ENCODE assay signal across 14 cellular contexts in the genomic region with DNA sequence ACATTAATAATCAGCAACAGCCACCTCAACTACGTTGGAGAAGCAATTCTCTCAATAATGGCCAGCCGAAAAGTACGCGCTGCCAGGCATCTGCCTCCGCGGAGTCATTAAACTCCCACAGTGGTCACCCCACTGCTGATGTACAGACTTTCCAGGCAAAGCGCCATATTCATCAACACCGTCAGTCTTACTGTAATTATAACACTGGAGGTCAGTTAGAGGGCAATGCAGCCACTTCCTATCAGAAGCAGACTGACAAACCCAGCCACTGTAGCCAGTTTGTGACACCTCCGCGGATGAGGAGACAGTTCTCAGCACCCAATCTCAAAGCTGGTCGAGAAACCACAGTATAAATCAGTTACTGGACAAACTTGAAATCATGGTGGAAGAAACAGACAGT.
"Had no signal": no experiment of that assay in that cellular context is flagged by ENCODE, and none has a peak within 500 bp of the region (broad histone marks: within the 10 kb centered on the region; RNA-seq: fewer than 3 reads in every experiment).

No MANE protein-coding gene starts in this region.

- H3K27me3 ChIP-seq: breast epithelium, gastroesophageal sphincter had no signal

- H3K9me3 ChIP-seq: breast epithelium, gastroesophageal sphincter had no signal

- H3K4me3 Mint-ChIP-seq: activated CD4-positive, alpha-beta T cell treated with anti-CD3 and anti-CD28 coated beads, Interleukin-2, amount 10 ng/mL, durations not matched to agents 7 days and 5 days; activated naive CD8-positive, alpha-beta T cell treated with anti-CD3 and anti-CD28 coated beads, Interleukin-2, amount 10 ng/mL, durations not matched to agents 7 days and 5 days; activated T-helper 1 cell treated with anti-CD3 and anti-CD28 coated beads, Interleukin-12 subunit alpha, Interleukin-12 subunit beta, Interleukin-2, Interleukin-4 antibody, amounts not matched to agents 30 ng/mL and 10 ng/mL and 1 ng/mL, durations not matched to agents 14 hours and 24 hours and 36 hours; dendritic cell treated with granulocyte-macrophage colony-stimulating factor and Interleukin-4, amounts not matched to agents 40 ng/mL and 50 ng/mL, for 4 days; effector memory CD8-positive, alpha-beta T cell; nephron progenitor cell; stimulated activated effector memory CD8-positive, alpha-beta T cell treated with anti-CD3 and anti-CD28 coated beads, Interleukin-12 subunit alpha, Interleukin-12 subunit beta, amount 100 ng/mL, for 72 hours had no signal

- H3K9me3 Mint-ChIP-seq: activated CD4-positive, alpha-beta T cell treated with anti-CD3 and anti-CD28 coated beads, Interleukin-2, amount 10 ng/mL, durations not matched to agents 7 days and 5 days; activated naive CD8-positive, alpha-beta T cell treated with anti-CD3 and anti-CD28 coated beads, Interleukin-2, amount 10 ng/mL, durations not matched to agents 7 days and 5 days; activated T-helper 1 cell treated with anti-CD3 and anti-CD28 coated beads, Interleukin-12 subunit alpha, Interleukin-12 subunit beta, Interleukin-2, Interleukin-4 antibody, amounts not matched to agents 30 ng/mL and 10 ng/mL and 1 ng/mL, durations not matched to agents 14 hours and 24 hours and 36 hours; dendritic cell treated with granulocyte-macrophage colony-stimulating factor and Interleukin-4, amounts not matched to agents 40 ng/mL and 50 ng/mL, for 4 days; effector memory CD8-positive, alpha-beta T cell; nephron progenitor cell; stimulated activated effector memory CD8-positive, alpha-beta T cell treated with anti-CD3 and anti-CD28 coated beads, Interleukin-12 subunit alpha, Interleukin-12 subunit beta, amount 100 ng/mL, for 72 hours had no signal

- H3K4me3 ChIP-seq: breast epithelium, gastroesophageal sphincter had no signal

- H3K4me1 ChIP-seq: breast epithelium had no signal

- DNase-seq: activated CD4-positive, alpha-beta T cell treated with anti-CD3 and anti-CD28 coated beads, Interleukin-2, amount 10 ng/mL, durations not matched to agents 7 days and 5 days; activated CD8-positive, alpha-beta memory T cell treated with anti-CD3 and anti-CD28 coated beads for 24 hours; activated naive CD8-positive, alpha-beta T cell treated with anti-CD3 and anti-CD28 coated beads, Interleukin-2, amount 10 ng/mL, durations not matched to agents 7 days and 5 days; anterior cingulate cortex; effector memory CD8-positive, alpha-beta T cell; kidney; nephron progenitor cell; stimulated activated CD4-positive, alpha-beta T cell treated with anti-CD3 and anti-CD28 coated beads, Interleukin-1b, Interleukin-23, amount 100 ng/mL, for 48 hours; SW 1271 had no signal

- ATAC-seq: effector memory CD8-positive, alpha-beta T cell; gastroesophageal sphincter; stimulated activated effector memory CD8-positive, alpha-beta T cell treated with anti-CD3 and anti-CD28 coated beads, Interleukin-12 subunit alpha, Interleukin-12 subunit beta, amount 100 ng/mL, for 72 hours had no signal

- H3K27ac Mint-ChIP-seq: activated CD4-positive, alpha-beta T cell treated with anti-CD3 and anti-CD28 coated beads, Interleukin-2, amount 10 ng/mL, durations not matched to agents 7 days and 5 days; activated naive CD8-positive, alpha-beta T cell treated with anti-CD3 and anti-CD28 coated beads, Interleukin-2, amount 10 ng/mL, durations not matched to agents 7 days and 5 days; activated T-helper 1 cell treated with anti-CD3 and anti-CD28 coated beads, Interleukin-12 subunit alpha, Interleukin-12 subunit beta, Interleukin-2, Interleukin-4 antibody, amounts not matched to agents 30 ng/mL and 10 ng/mL and 1 ng/mL, durations not matched to agents 14 hours and 24 hours and 36 hours; dendritic cell treated with granulocyte-macrophage colony-stimulating factor and Interleukin-4, amounts not matched to agents 40 ng/mL and 50 ng/mL, for 4 days; stimulated activated effector memory CD8-positive, alpha-beta T cell treated with anti-CD3 and anti-CD28 coated beads, Interleukin-12 subunit alpha, Interleukin-12 subunit beta, amount 100 ng/mL, for 72 hours had no signal

- H3K36me3 ChIP-seq: breast epithelium had no signal

- H3K27me3 Mint-ChIP-seq: activated CD4-positive, alpha-beta T cell treated with anti-CD3 and anti-CD28 coated beads, Interleukin-2, amount 10 ng/mL, durations not matched to agents 7 days and 5 days; activated naive CD8-positive, alpha-beta T cell treated with anti-CD3 and anti-CD28 coated beads, Interleukin-2, amount 10 ng/mL, durations not matched to agents 7 days and 5 days; dendritic cell treated with granulocyte-macrophage colony-stimulating factor and Interleukin-4, amounts not matched to agents 40 ng/mL and 50 ng/mL, for 4 days; effector memory CD8-positive, alpha-beta T cell had no signal

- H3K27ac ChIP-seq: gastroesophageal sphincter had no signal
